8 cellular contexts compared by ENCODE assay signal in the genomic region with DNA sequence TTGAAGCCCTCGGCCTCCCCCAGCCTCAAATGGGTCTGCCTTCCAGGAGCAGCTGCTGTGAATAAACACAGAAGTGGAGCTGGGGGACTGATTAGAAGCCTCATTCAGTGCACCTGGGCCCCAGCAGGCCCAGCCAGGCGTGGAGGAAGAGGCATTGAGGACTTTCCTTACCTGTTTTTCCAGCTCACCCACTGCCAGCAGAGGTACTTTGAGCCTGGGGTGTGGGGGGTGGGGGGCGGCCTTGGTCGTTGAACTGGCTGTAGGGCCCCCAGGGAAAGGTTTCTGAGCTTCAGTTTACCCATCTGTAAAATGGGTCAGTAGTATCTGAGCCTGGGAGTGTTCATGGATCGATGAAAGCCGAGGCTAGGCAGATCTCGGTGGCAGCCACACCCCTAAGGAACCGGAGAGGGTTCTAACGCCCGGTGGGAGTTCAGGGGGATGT. TPM values are rescaled to one million over a fixed set of nuclear protein-coding genes. Genes with fewer than 3 reads are reported as not detected.
DNase-seq lines count a peak whose midpoint lies in the region; ATAC-seq and TF ChIP-seq lines count a peak whose summit lies in the region.

No MANE protein-coding gene starts in this region.

- H3K9me3 Mint-ChIP-seq in CD4-positive, alpha-beta memory T cell: peaks cover 0 to 1% (median 0%) of the 10 kb centered on the region in 8 donors
- no peaks in the 10 kb centered on the region for H3K9me3 Mint-ChIP-seq in naive B cell

- H3K4me1 Mint-ChIP-seq in CD4-positive, alpha-beta memory T cell: peaks cover 12 to 38% (median 30%) of the 10 kb centered on the region in 4 donors
- peaks cover 41 to 71% (median 63%) of the 10 kb centered on the region in 3 donors for H3K4me1 Mint-ChIP-seq in naive B cell

- no peaks in the 10 kb centered on the region for H3K27me3 Mint-ChIP-seq in CD4-positive, alpha-beta memory T cell
- H3K27me3 Mint-ChIP-seq in naive B cell: no peaks in the 10 kb centered on the region

- no peaks in the 10 kb centered on the region for H3K9me2 ChIP-seq in MM.1S (replicated peaks; ENCODE audit: insufficient read depth, low read length)

- no peak for ATAC-seq in body of pancreas
- no peak for ATAC-seq in naive B cell (ENCODE audit: low read depth in 2 of 2)
- ATAC-seq in GM21786 (IDR thresholded peaks at IDR 0.05; ENCODE audit: unreplicated experiment): no peak

- no peaks in the 10 kb centered on the region for H3F3A ChIP-seq in MM.1S (ENCODE audit: insufficient read depth, low read length)

- no peaks in the 10 kb centered on the region for H3K36me3 ChIP-seq in CD4-positive, alpha-beta memory T cell (ENCODE audit: insufficient read depth, low read length)
- H3K36me3 ChIP-seq in HUES48 (ENCODE audit: control insufficient read depth, insufficient read depth, low read length): peaks cover 10% of the 10 kb centered on the region
- H3K36me3 ChIP-seq in body of pancreas (replicated peaks in 1 of 2; ENCODE audit: insufficient read depth in 1 of 2, low read depth in 2 of 2): no peaks in the 10 kb centered on the region
- H3K36me3 ChIP-seq in MM.1S (replicated peaks; ENCODE audit: insufficient read depth, low read length): no peaks in the 10 kb centered on the region

- H3K27ac Mint-ChIP-seq in CD4-positive, alpha-beta memory T cell: peak overlapping the region in 4 of 7 donors; percentile 85 to 96 (median 92)
- peak overlapping the region; percentile 98 to 100 (median 99) for H3K27ac Mint-ChIP-seq in naive B cell

- no peaks in the 10 kb centered on the region for H3K9me3 ChIP-seq in CD4-positive, alpha-beta memory T cell (ENCODE audit: control insufficient read depth in 1 of 2, low read length in 2 of 2)
- H3K9me3 ChIP-seq in HUES48 (ENCODE audit: control insufficient read depth, insufficient read depth, low read length) (no peaks in the 10 kb centered on the region), body of pancreas (no peaks in the 10 kb centered on the region), MM.1S (replicated peaks; ENCODE audit: insufficient read depth, low read length) (no peaks in the 10 kb centered on the region)

- H3K79me2 ChIP-seq in MM.1S (ENCODE audit: low read length): no peaks in the 10 kb centered on the region

- H3K27ac ChIP-seq in CD4-positive, alpha-beta memory T cell (ENCODE audit: low read depth, low read length): peak overlapping the region; percentile 84
- no peak overlapping the region for H3K27ac ChIP-seq in HUES48 (ENCODE audit: low read depth, low read length)
- peak overlapping the region; percentile 85 to 88 (median 86) for H3K27ac ChIP-seq in body of pancreas
- no peak overlapping the region for H3K27ac ChIP-seq in MM.1S (ENCODE audit: low read length)

- intact Hi-C loops in CD4-positive, alpha-beta memory T cell (cut with micrococcal nuclease): no loop called here
- intact Hi-C loops in body of pancreas (cut with DNase I): no loop called here

- CTCF ChIA-PET in CD4-positive, alpha-beta memory T cell (lab: Charles Lee; ENCODE audit: partially characterized antibody): interaction anchor here (0.6 to 2.0 kb wide), 3 partner anchors 17 to 883 kb away, joined by 3 to 4 read pairs (median 3); no protein-coding TSS in a partner anchor

- H3K4me3 ChIP-seq in CD4-positive, alpha-beta memory T cell (ENCODE audit: low read length in 2 of 2): peak overlapping the region in 1 of 2 donors; percentile 79
- H3K4me3 ChIP-seq in HUES48 (ENCODE audit: low read depth, low read length) (peak overlapping the region; percentile 87), body of pancreas (peak overlapping the region; percentile 69 to 91), MM.1S (ENCODE audit: low read length) (no peak overlapping the region)

- TF ChIP-seq CTCF in body of pancreas (IDR thresholded peaks at IDR 0.05) (no peak), MM.1S (IDR thresholded peaks at IDR 0.05; ENCODE audit: low read length) (no peak)

- peaks cover 6 to 21% of the 10 kb centered on the region in 2 donors for H3K36me3 Mint-ChIP-seq in CD4-positive, alpha-beta memory T cell
- H3K36me3 Mint-ChIP-seq in naive B cell: peaks cover 0 to 18% of the 10 kb centered on the region in 2 donors

- no peak for TF ChIP-seq POLR2A in body of pancreas (IDR thresholded peaks at IDR 0.05)

- no peak overlapping the region for H3K9ac ChIP-seq in HUES48 (ENCODE audit: low read depth, low read length)
- no peak overlapping the region for H3K9ac ChIP-seq in MM.1S (ENCODE audit: low read length)

- peak overlapping the region; percentile 82 to 92 (median 92) for H3K4me3 Mint-ChIP-seq in CD4-positive, alpha-beta memory T cell
- peak overlapping the region; percentile 89 to 99 (median 97) for H3K4me3 Mint-ChIP-seq in naive B cell

- H4K20me1 ChIP-seq in MM.1S (ENCODE audit: insufficient read depth, low read length): no peaks in the 10 kb centered on the region

- peaks cover 19% of the 10 kb centered on the region for H3K4me1 ChIP-seq in CD4-positive, alpha-beta memory T cell (ENCODE audit: insufficient read depth, low read length)
- H3K4me1 ChIP-seq in HUES48 (ENCODE audit: control insufficient read depth, insufficient read depth, low read length) (peaks cover 15% of the 10 kb centered on the region), body of pancreas (peaks cover 69% of the 10 kb centered on the region), MM.1S (ENCODE audit: low read length) (no peaks in the 10 kb centered on the region)

- no peaks in the 10 kb centered on the region for H3K27me3 ChIP-seq in CD4-positive, alpha-beta memory T cell (ENCODE audit: insufficient read depth, low read length)
- H3K27me3 ChIP-seq in HUES48 (ENCODE audit: control insufficient read depth, insufficient read depth, low read length) (no peaks in the 10 kb centered on the region), body of pancreas (no peaks in the 10 kb centered on the region), MM.1S (replicated peaks; ENCODE audit: insufficient read depth, low read length) (peaks cover 82% of the 10 kb centered on the region)

- POLR2A ChIA-PET in CD4-positive, alpha-beta memory T cell (lab: Charles Lee; ENCODE audit: partially characterized antibody): interaction anchor here (1.5 to 3.4 kb wide), 4 partner anchors 9 to 267 kb away, joined by 3 to 50 read pairs (median 14); a partner anchor contains a TSS

- no peak overlapping the region for H3K4me2 ChIP-seq in MM.1S (ENCODE audit: low read depth, low read length)

- WGBS in body of pancreas, 2 donors: 31 to 33% methylated on average over 6 to 10 of the region's 10 CpGs

- no peak for DNase-seq in CD4-positive, alpha-beta memory T cell
- DNase-seq in body of pancreas: peak in 2 of 4 donors; percentile 39 to 65
- DNase-seq in naive B cell: peak; percentile 13
- no peak for DNase-seq in GM19240 (ENCODE audit: insufficient read length, low spot score)
- no peak for DNase-seq in MM.1S
- DNase-seq in stimulated activated CD4-positive, alpha-beta T cell treated with anti-CD3 and anti-CD28 coated beads, Interleukin-15, amount 100 ng/mL, for 24 hours: no peak

- H2AFZ ChIP-seq in MM.1S (ENCODE audit: low read length): no peak overlapping the region

RNA-seq across cellular contexts. Expression of a gene that starts 1.5 kb away (rescaled TPM):
- total RNA-seq in CD4-positive, alpha-beta memory T cell: 10 to 100 TPM; 29.2 to 30.6 TPM
- 10 to 100 TPM; 11.3 to 15.4 TPM for polyA plus RNA-seq in CD4-positive, alpha-beta memory T cell
- total RNA-seq in body of pancreas: 10 to 100 TPM; 53.1 to 87.4 TPM
- 10 to 100 TPM; 36.3 to 53.3 (median 43.7) TPM for polyA plus RNA-seq in naive B cell (ENCODE audit: low read depth in 6 of 6)

Comparison
In these comparisons a context has a peak if more than half of its experiments do, and no peak if none do; other contexts are left out.
1. H3K27ac ChIP-seq: peak in CD4-positive, alpha-beta memory T cell (single experiment) and body of pancreas (4 of 4); none in HUES48 (single experiment) and MM.1S (single experiment).